In the genomic region with DNA sequence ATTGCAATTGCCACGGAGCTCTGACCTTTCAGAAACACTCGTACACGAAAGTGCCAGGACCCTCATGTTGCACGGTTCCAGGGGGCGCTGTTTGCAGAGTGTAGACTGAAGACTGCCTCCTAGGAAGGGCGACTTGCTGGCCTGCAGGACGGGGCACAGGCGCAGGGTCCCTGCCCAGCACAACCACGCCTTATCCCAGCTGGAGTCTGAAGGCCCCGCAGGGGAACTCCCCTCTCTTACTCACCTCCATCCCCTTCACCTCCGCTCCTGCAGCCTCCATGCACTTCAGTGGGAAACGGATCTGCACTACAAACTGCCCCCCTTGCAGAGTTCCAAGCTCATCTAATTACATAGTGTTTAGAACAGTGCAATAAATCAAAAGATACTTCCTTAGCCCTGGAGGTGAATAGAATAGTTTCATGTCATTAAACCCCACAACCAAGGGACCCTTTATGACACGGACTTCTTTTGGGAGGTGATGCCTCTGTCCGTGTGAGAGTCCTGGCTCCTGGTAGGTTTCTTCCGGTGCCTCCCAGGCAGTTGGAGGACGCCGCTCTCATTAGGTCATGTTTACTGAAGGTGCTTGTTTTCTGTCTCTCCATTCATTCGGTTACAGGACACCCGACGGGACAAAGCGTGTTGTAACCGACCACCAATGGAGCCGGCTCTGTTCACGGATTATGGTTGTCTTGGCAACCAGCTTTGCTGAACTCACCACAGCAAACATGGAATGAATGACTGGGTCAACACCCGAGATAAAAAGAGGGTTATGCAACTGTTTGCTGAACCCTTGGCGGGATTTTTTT, we compare ENCODE assay signal across 1 cellular context.
TF ChIP-seq lines count a peak whose summit lies in the region.

No MANE protein-coding gene starts in this region.

TF ChIP-seq in HepG2, 621 proteins besides CTCF, POLR2A, EP300 and RAD21 (continued from another document and continues in another):
- TF ChIP-seq, protein P1, sequence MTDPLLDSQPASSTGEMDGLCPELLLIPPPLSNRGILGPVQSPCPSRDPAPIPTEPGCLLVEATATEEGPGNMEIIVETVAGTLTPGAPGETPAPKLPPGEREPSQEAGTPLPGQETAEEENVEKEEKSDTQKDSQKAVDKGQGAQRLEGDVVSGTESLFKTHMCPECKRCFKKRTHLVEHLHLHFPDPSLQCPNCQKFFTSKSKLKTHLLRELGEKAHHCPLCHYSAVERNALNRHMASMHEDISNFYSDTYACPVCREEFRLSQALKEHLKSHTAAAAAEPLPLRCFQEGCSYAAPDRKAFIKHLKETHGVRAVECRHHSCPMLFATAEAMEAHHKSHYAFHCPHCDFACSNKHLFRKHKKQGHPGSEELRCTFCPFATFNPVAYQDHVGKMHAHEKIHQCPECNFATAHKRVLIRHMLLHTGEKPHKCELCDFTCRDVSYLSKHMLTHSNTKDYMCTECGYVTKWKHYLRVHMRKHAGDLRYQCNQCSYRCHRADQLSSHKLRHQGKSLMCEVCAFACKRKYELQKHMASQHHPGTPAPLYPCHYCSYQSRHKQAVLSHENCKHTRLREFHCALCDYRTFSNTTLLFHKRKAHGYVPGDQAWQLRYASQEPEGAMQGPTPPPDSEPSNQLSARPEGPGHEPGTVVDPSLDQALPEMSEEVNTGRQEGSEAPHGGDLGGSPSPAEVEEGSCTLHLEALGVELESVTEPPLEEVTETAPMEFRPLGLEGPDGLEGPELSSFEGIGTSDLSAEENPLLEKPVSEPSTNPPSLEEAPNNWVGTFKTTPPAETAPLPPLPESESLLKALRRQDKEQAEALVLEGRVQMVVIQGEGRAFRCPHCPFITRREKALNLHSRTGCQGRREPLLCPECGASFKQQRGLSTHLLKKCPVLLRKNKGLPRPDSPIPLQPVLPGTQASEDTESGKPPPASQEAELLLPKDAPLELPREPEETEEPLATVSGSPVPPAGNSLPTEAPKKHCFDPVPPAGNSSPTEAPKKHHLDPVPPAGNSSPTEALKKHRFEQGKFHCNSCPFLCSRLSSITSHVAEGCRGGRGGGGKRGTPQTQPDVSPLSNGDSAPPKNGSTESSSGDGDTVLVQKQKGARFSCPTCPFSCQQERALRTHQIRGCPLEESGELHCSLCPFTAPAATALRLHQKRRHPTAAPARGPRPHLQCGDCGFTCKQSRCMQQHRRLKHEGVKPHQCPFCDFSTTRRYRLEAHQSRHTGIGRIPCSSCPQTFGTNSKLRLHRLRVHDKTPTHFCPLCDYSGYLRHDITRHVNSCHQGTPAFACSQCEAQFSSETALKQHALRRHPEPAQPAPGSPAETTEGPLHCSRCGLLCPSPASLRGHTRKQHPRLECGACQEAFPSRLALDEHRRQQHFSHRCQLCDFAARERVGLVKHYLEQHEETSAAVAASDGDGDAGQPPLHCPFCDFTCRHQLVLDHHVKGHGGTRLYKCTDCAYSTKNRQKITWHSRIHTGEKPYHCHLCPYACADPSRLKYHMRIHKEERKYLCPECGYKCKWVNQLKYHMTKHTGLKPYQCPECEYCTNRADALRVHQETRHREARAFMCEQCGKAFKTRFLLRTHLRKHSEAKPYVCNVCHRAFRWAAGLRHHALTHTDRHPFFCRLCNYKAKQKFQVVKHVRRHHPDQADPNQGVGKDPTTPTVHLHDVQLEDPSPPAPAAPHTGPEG (CRISPR knock-in tag; IDR thresholded peaks at IDR 0.05), result peak; percentile 53; the same call in 1 of the 2 replicates
- TF ChIP-seq ZNF703 (CRISPR knock-in tag; IDR thresholded peaks at IDR 0.05; ENCODE audit: borderline replicate concordance) (peak; percentile 85), THYN1 (CRISPR knock-in tag; IDR thresholded peaks at IDR 0.05; ENCODE audit: borderline replicate concordance, low read depth) (no peak), ZMYM4 (CRISPR knock-in tag; IDR thresholded peaks at IDR 0.05) (peak; percentile 65), CENPT (CRISPR knock-in tag; IDR thresholded peaks at IDR 0.05; ENCODE audit: low read depth) (no peak), TCF12 (IDR thresholded peaks at IDR 0.05) (no peak), TCF12 (CRISPR knock-in tag; IDR thresholded peaks at IDR 0.05) (peak; percentile 70; the same call in 1 of the 2 replicates), DR1 (CRISPR knock-in tag; IDR thresholded peaks at IDR 0.05) (peak; percentile 49; the same call in 1 of the 2 replicates), POLR2AphosphoS2 (IDR thresholded peaks at IDR 0.05; ENCODE audit: low read depth, low read length) (no peak), ZNF777 (CRISPR knock-in tag; IDR thresholded peaks at IDR 0.05) (peak; percentile 48; the same call in 1 of the 2 replicates), IRX3 (CRISPR knock-in tag; IDR thresholded peaks at IDR 0.05; ENCODE audit: borderline replicate concordance, low read depth) (0 out of 2 replicates have a peak, but pooled peaks have one; percentile 55), SUZ12 (IDR thresholded peaks at IDR 0.05; ENCODE audit: low read depth, low read length) (no peak), KAT2B (IDR thresholded peaks at IDR 0.05; ENCODE audit: borderline replicate concordance, low read depth, low read length) (no peak), ZBTB38 (CRISPR knock-in tag; IDR thresholded peaks at IDR 0.05) (peak; percentile 60; the same call in 1 of the 2 replicates), ZNF562 (CRISPR knock-in tag; IDR thresholded peaks at IDR 0.05; ENCODE audit: borderline replicate concordance) (no peak), HNRNPL (IDR thresholded peaks at IDR 0.05; ENCODE audit: low read depth, low read length) (no peak), FOXA3 (CRISPR knock-in tag; IDR thresholded peaks at IDR 0.05) (peak; percentile 98), ZNF460 (CRISPR knock-in tag; IDR thresholded peaks at IDR 0.05; ENCODE audit: borderline replicate concordance) (no peak; the same call in 1 of the 2 replicates), ZNF326 (CRISPR knock-in tag; IDR thresholded peaks at IDR 0.05; ENCODE audit: borderline replicate concordance) (no peak)
- TF ChIP-seq, protein P2, sequence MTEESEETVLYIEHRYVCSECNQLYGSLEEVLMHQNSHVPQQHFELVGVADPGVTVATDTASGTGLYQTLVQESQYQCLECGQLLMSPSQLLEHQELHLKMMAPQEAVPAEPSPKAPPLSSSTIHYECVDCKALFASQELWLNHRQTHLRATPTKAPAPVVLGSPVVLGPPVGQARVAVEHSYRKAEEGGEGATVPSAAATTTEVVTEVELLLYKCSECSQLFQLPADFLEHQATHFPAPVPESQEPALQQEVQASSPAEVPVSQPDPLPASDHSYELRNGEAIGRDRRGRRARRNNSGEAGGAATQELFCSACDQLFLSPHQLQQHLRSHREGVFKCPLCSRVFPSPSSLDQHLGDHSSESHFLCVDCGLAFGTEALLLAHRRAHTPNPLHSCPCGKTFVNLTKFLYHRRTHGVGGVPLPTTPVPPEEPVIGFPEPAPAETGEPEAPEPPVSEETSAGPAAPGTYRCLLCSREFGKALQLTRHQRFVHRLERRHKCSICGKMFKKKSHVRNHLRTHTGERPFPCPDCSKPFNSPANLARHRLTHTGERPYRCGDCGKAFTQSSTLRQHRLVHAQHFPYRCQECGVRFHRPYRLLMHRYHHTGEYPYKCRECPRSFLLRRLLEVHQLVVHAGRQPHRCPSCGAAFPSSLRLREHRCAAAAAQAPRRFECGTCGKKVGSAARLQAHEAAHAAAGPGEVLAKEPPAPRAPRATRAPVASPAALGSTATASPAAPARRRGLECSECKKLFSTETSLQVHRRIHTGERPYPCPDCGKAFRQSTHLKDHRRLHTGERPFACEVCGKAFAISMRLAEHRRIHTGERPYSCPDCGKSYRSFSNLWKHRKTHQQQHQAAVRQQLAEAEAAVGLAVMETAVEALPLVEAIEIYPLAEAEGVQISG (CRISPR knock-in tag; IDR thresholded peaks at IDR 0.05), result peak; percentile 77
- TF ChIP-seq, protein P3, sequence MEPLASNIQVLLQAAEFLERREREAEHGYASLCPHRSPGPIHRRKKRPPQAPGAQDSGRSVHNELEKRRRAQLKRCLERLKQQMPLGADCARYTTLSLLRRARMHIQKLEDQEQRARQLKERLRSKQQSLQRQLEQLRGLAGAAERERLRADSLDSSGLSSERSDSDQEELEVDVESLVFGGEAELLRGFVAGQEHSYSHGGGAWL (CRISPR knock-in tag; IDR thresholded peaks at IDR 0.05), result no peak
- TF ChIP-seq, protein P4, sequence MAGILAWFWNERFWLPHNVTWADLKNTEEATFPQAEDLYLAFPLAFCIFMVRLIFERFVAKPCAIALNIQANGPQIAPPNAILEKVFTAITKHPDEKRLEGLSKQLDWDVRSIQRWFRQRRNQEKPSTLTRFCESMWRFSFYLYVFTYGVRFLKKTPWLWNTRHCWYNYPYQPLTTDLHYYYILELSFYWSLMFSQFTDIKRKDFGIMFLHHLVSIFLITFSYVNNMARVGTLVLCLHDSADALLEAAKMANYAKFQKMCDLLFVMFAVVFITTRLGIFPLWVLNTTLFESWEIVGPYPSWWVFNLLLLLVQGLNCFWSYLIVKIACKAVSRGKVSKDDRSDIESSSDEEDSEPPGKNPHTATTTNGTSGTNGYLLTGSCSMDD (CRISPR knock-in tag; IDR thresholded peaks at IDR 0.05), result no peak
- TF ChIP-seq, protein P5, sequence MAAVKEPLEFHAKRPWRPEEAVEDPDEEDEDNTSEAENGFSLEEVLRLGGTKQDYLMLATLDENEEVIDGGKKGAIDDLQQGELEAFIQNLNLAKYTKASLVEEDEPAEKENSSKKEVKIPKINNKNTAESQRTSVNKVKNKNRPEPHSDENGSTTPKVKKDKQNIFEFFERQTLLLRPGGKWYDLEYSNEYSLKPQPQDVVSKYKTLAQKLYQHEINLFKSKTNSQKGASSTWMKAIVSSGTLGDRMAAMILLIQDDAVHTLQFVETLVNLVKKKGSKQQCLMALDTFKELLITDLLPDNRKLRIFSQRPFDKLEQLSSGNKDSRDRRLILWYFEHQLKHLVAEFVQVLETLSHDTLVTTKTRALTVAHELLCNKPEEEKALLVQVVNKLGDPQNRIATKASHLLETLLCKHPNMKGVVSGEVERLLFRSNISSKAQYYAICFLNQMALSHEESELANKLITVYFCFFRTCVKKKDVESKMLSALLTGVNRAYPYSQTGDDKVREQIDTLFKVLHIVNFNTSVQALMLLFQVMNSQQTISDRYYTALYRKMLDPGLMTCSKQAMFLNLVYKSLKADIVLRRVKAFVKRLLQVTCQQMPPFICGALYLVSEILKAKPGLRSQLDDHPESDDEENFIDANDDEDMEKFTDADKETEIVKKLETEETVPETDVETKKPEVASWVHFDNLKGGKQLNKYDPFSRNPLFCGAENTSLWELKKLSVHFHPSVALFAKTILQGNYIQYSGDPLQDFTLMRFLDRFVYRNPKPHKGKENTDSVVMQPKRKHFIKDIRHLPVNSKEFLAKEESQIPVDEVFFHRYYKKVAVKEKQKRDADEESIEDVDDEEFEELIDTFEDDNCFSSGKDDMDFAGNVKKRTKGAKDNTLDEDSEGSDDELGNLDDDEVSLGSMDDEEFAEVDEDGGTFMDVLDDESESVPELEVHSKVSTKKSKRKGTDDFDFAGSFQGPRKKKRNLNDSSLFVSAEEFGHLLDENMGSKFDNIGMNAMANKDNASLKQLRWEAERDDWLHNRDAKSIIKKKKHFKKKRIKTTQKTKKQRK (IDR thresholded peaks at IDR 0.05; ENCODE audit: low read length), result no peak
- TF ChIP-seq, protein P6, sequence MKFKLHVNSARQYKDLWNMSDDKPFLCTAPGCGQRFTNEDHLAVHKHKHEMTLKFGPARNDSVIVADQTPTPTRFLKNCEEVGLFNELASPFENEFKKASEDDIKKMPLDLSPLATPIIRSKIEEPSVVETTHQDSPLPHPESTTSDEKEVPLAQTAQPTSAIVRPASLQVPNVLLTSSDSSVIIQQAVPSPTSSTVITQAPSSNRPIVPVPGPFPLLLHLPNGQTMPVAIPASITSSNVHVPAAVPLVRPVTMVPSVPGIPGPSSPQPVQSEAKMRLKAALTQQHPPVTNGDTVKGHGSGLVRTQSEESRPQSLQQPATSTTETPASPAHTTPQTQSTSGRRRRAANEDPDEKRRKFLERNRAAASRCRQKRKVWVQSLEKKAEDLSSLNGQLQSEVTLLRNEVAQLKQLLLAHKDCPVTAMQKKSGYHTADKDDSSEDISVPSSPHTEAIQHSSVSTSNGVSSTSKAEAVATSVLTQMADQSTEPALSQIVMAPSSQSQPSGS (CRISPR knock-in tag; IDR thresholded peaks at IDR 0.05), result peak; percentile 91
- TF ChIP-seq, protein P7, sequence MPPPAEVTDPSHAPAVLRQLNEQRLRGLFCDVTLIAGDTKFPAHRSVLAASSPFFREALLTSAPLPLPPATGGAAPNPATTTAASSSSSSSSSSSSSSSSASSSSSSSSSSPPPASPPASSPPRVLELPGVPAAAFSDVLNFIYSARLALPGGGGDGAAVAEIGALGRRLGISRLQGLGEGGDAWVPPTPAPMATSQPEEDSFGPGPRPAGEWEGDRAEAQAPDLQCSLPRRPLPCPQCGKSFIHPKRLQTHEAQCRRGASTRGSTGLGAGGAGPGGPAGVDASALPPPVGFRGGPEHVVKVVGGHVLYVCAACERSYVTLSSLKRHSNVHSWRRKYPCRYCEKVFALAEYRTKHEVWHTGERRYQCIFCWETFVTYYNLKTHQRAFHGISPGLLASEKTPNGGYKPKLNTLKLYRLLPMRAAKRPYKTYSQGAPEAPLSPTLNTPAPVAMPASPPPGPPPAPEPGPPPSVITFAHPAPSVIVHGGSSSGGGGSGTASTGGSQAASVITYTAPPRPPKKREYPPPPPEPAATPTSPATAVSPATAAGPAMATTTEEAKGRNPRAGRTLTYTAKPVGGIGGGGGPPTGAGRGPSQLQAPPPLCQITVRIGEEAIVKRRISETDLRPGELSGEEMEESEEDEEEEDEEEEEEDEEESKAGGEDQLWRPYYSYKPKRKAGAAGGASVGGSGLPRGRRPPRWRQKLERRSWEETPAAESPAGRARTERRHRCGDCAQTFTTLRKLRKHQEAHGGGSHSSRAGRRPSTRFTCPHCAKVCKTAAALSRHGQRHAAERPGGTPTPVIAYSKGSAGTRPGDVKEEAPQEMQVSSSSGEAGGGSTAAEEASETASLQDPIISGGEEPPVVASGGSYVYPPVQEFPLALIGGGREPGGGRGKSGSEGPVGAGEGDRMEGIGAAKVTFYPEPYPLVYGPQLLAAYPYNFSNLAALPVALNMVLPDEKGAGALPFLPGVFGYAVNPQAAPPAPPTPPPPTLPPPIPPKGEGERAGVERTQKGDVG (CRISPR knock-in tag; IDR thresholded peaks at IDR 0.05; ENCODE audit: borderline replicate concordance), result 0 out of 2 replicates have a peak, but pooled peaks have one; percentile 40
- TF ChIP-seq, protein P8, sequence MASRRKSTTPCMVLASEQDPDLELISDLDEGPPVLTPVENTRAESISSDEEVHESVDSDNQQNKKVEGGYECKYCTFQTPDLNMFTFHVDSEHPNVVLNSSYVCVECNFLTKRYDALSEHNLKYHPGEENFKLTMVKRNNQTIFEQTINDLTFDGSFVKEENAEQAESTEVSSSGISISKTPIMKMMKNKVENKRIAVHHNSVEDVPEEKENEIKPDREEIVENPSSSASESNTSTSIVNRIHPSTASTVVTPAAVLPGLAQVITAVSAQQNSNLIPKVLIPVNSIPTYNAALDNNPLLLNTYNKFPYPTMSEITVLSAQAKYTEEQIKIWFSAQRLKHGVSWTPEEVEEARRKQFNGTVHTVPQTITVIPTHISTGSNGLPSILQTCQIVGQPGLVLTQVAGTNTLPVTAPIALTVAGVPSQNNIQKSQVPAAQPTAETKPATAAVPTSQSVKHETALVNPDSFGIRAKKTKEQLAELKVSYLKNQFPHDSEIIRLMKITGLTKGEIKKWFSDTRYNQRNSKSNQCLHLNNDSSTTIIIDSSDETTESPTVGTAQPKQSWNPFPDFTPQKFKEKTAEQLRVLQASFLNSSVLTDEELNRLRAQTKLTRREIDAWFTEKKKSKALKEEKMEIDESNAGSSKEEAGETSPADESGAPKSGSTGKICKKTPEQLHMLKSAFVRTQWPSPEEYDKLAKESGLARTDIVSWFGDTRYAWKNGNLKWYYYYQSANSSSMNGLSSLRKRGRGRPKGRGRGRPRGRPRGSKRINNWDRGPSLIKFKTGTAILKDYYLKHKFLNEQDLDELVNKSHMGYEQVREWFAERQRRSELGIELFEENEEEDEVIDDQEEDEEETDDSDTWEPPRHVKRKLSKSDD (CRISPR knock-in tag; IDR thresholded peaks at IDR 0.05; ENCODE audit: low read depth), result no peak
